Comparison of ENCODE assay signal across 8 cellular contexts in genomic region chr17:17752822-17753448, GRCh38.
DNase-seq lines count a peak whose midpoint lies in the region; ATAC-seq and TF ChIP-seq lines count a peak whose summit lies in the region.

No MANE protein-coding gene starts in this region.

- no peaks in the 10 kb centered on the region for H3K27me3 Mint-ChIP-seq in activated CD4-positive, alpha-beta T cell treated with anti-CD3 and anti-CD28 coated beads, Interleukin-2, amount 10 ng/mL, durations not matched to agents 7 days and 5 days

- CTCF ChIA-PET in activated CD4-positive, alpha-beta T cell treated with anti-CD3 and anti-CD28 coated beads, Interleukin-2, amount 10 ng/mL, durations not matched to agents 7 days and 5 days (lab: Charles Lee), result no interaction called here

- no peak for TF ChIP-seq RAD21 in liver (IDR thresholded peaks at IDR 0.05)

- in situ Hi-C loops in astrocyte of the spinal cord (cut with HindIII; ENCODE audit: low sequenced_read_pairs), result no loop called here

- no peak for TF ChIP-seq CTCF in astrocyte of the spinal cord (IDR thresholded peaks at IDR 0.05; ENCODE audit: low read depth, low read length)
- no peak for TF ChIP-seq CTCF in liver (IDR thresholded peaks at IDR 0.05; ENCODE audit: low read depth, low read length, missing input control)
- TF ChIP-seq CTCF in thyroid gland (IDR thresholded peaks at IDR 0.05), result no peak
- no peak for TF ChIP-seq CTCF in mucosa of descending colon (IDR thresholded peaks at IDR 0.05)

- 67% methylated on average over 11 of the region's 11 CpGs for WGBS in liver
- WGBS in thyroid gland, 2 donors, result 37 to 42% methylated on average over 9 to 10 of the region's 11 CpGs

- H3K4me3 Mint-ChIP-seq in activated CD4-positive, alpha-beta T cell treated with anti-CD3 and anti-CD28 coated beads, Interleukin-2, amount 10 ng/mL, durations not matched to agents 7 days and 5 days, result peak overlapping the region; percentile 96

- peaks cover 12% of the 10 kb centered on the region for H3K36me3 Mint-ChIP-seq in activated CD4-positive, alpha-beta T cell treated with anti-CD3 and anti-CD28 coated beads, Interleukin-2, amount 10 ng/mL, durations not matched to agents 7 days and 5 days (ENCODE audit: low read depth)

- peaks cover 76% of the 10 kb centered on the region for H3K4me1 Mint-ChIP-seq in activated CD4-positive, alpha-beta T cell treated with anti-CD3 and anti-CD28 coated beads, Interleukin-2, amount 10 ng/mL, durations not matched to agents 7 days and 5 days

- POLR2A ChIA-PET in activated CD4-positive, alpha-beta T cell treated with anti-CD3 and anti-CD28 coated beads, Interleukin-2, amount 10 ng/mL, durations not matched to agents 7 days and 5 days (lab: Charles Lee), result no interaction called here

- H3K4me1 ChIP-seq in liver (ENCODE audit: control insufficient read depth in 4 of 4, insufficient read depth in 4 of 4, low read length in 3 of 4) (peaks cover 4 to 24% (median 15%) of the 10 kb centered on the region in 4 donors), thyroid gland (peaks cover 38 to 57% of the 10 kb centered on the region in 2 donors), mucosa of descending colon (ENCODE audit: low read depth) (peaks cover 19% of the 10 kb centered on the region)

- H3K9me3 ChIP-seq in liver (ENCODE audit: control insufficient read depth in 4 of 4, low read length in 3 of 4) (no peaks in the 10 kb centered on the region), thyroid gland (no peaks in the 10 kb centered on the region), mucosa of descending colon (no peaks in the 10 kb centered on the region)

- DNase-seq in activated CD4-positive, alpha-beta T cell treated with anti-CD3 and anti-CD28 coated beads, Interleukin-2, amount 10 ng/mL, durations not matched to agents 7 days and 5 days, result peak; percentile 38
- no peak for DNase-seq in activated CD4-positive, alpha-beta T cell treated with anti-CD3 and anti-CD28 coated beads, Interleukin-2, amount 50 U/mL, for 48 hours
- DNase-seq in astrocyte of the spinal cord (ENCODE audit: low read depth, low spot score), result no peak
- DNase-seq in thyroid gland, result no peak
- DNase-seq in stimulated activated CD4-positive, alpha-beta T cell treated with anti-CD3 and anti-CD28 coated beads, Interleukin-4, amount 100 ng/mL, for 1 hour, result no peak
- no peak for DNase-seq in dedifferentiated amniotic fluid mesenchymal stem cell (ENCODE audit: extremely low spot score)
- DNase-seq in mucosa of descending colon, result no peak

- H3K4me3 ChIP-seq in astrocyte of the spinal cord (ENCODE audit: low read depth, low read length), result peak overlapping the region; percentile 33
- H3K4me3 ChIP-seq in liver (ENCODE audit: low read depth in 1 of 3, low read length in 3 of 3), result peak overlapping the region in 2 of 3 donors; percentile 23 to 52
- H3K4me3 ChIP-seq in thyroid gland (replicated peaks in 1 of 3), result peak overlapping the region in 1 of 3 donors; percentile 35
- no peak overlapping the region for H3K4me3 ChIP-seq in mucosa of descending colon

- TF ChIP-seq POLR2A in thyroid gland (IDR thresholded peaks at IDR 0.05), result no peak

- H3K9me3 Mint-ChIP-seq in activated CD4-positive, alpha-beta T cell treated with anti-CD3 and anti-CD28 coated beads, Interleukin-2, amount 10 ng/mL, durations not matched to agents 7 days and 5 days, result no peaks in the 10 kb centered on the region

- intact Hi-C loops in thyroid gland (cut with DNase I), result no loop called here
- intact Hi-C loops in mucosa of descending colon (cut with DNase I, micrococcal nuclease), result no loop called here

- H3K27me3 ChIP-seq in liver (ENCODE audit: control insufficient read depth in 4 of 4, insufficient read depth in 4 of 4, low read length in 3 of 4) (no peaks in the 10 kb centered on the region), thyroid gland (no peaks in the 10 kb centered on the region)

- H3K27ac ChIP-seq in liver (ENCODE audit: low read depth in 1 of 2, low read length in 2 of 2), result peak overlapping the region; percentile 33 to 52
- H3K27ac ChIP-seq in thyroid gland, result peak overlapping the region; percentile 78 to 87 (median 79)

- no peak for ATAC-seq in mucosa of descending colon

- H3K9ac ChIP-seq in liver (ENCODE audit: low read depth in 1 of 2, low read length in 2 of 2), result no peak overlapping the region

- H3K27ac Mint-ChIP-seq in activated CD4-positive, alpha-beta T cell treated with anti-CD3 and anti-CD28 coated beads, Interleukin-2, amount 10 ng/mL, durations not matched to agents 7 days and 5 days, result peak overlapping the region; percentile 98

- H3K36me3 ChIP-seq in liver (ENCODE audit: control insufficient read depth in 4 of 4, insufficient read depth in 3 of 4, low read depth in 1 of 4, low read length in 3 of 4), result no peaks in the 10 kb centered on the region
- no peaks in the 10 kb centered on the region for H3K36me3 ChIP-seq in thyroid gland
- no peaks in the 10 kb centered on the region for H3K36me3 ChIP-seq in mucosa of descending colon (ENCODE audit: low read depth)

TF ChIP-seq in liver, 16 proteins besides CTCF, POLR2A, EP300 and RAD21:
- no peak for TF ChIP-seq SP1 (IDR thresholded peaks at IDR 0.05)
- TF ChIP-seq YY1 (IDR thresholded peaks at IDR 0.05), result no peak
- no peak for TF ChIP-seq RXRA (IDR thresholded peaks at IDR 0.05)
- no peak for TF ChIP-seq FOXA1 (IDR thresholded peaks at IDR 0.05)
- TF ChIP-seq HNF4A (conservative IDR thresholded peaks at IDR 0.05), result no peak
